Comparison of ENCODE assay signal across 12 cellular contexts in genomic region chr10:103677486-103677885, GRCh38.
A peak's percentile ranks its signal among the peaks of the same experiment; 100 is the strongest.
DNase-seq lines count a peak whose midpoint lies in the region; ATAC-seq and TF ChIP-seq lines count a peak whose summit lies in the region.
"Had no signal": no experiment of that assay in that cellular context is flagged by ENCODE, and none has a peak within 500 bp of the region (broad histone marks: within the 10 kb centered on the region; RNA-seq: fewer than 3 reads in every experiment).

No MANE protein-coding gene starts in this region.

- intact Hi-C loops in adrenal gland (cut with DNase I): no loop called here

- TF ChIP-seq POLR2A in adrenal gland (IDR thresholded peaks at IDR 0.05): no peak
- TF ChIP-seq POLR2A in suprapubic skin (IDR thresholded peaks at IDR 0.05): no peak

- TF ChIP-seq EP300 in suprapubic skin (IDR thresholded peaks at IDR 0.05): no peak

- CTCF ChIA-PET in activated CD4-positive, alpha-beta T cell treated with anti-CD3 and anti-CD28 coated beads, Interleukin-2, amount 10 ng/mL, durations not matched to agents 7 days and 5 days (lab: Charles Lee): interaction anchor here (1.6 kb wide), 1 partner anchor 13 kb away, joined by 5 read pairs; no protein-coding TSS in a partner anchor

- ATAC-seq in GM21723 (IDR thresholded peaks at IDR 0.05; ENCODE audit: unreplicated experiment): no peak

- no peak for TF ChIP-seq RAD21 in liver (IDR thresholded peaks at IDR 0.05)

- POLR2A ChIA-PET in activated CD4-positive, alpha-beta T cell treated with anti-CD3 and anti-CD28 coated beads, Interleukin-2, amount 10 ng/mL, durations not matched to agents 7 days and 5 days (lab: Charles Lee): no interaction called here

- no peaks in the 10 kb centered on the region for H3K27me3 Mint-ChIP-seq in activated CD4-positive, alpha-beta T cell treated with anti-CD3 and anti-CD28 coated beads, Interleukin-2, amount 10 ng/mL, durations not matched to agents 7 days and 5 days

- H3K4me1 ChIP-seq in adrenal gland (replicated peaks in 1 of 2) (peaks cover 0 to 28% of the 10 kb centered on the region in 2 donors), liver (ENCODE audit: control insufficient read depth in 4 of 4, insufficient read depth in 4 of 4, low read length in 3 of 4) (peaks cover 0 to 2% (median 0%) of the 10 kb centered on the region in 4 donors), suprapubic skin (peaks cover 58% of the 10 kb centered on the region)

- H3K4me1 Mint-ChIP-seq in activated CD4-positive, alpha-beta T cell treated with anti-CD3 and anti-CD28 coated beads, Interleukin-2, amount 10 ng/mL, durations not matched to agents 7 days and 5 days: peaks cover 13% of the 10 kb centered on the region

- H3K4me3 ChIP-seq in adrenal gland (peak overlapping the region in 1 of 4 donors; percentile 13), liver (ENCODE audit: low read depth in 1 of 3, low read length in 3 of 3) (no peak overlapping the region), suprapubic skin (peak overlapping the region; percentile 33)
- H3K4me3 ChIP-seq: lung had no signal

- peak overlapping the region in 1 of 2 donors; percentile 18 for H3K9ac ChIP-seq in liver (ENCODE audit: low read depth in 1 of 2, low read length in 2 of 2)

- H3K4me3 Mint-ChIP-seq in activated CD4-positive, alpha-beta T cell treated with anti-CD3 and anti-CD28 coated beads, Interleukin-2, amount 10 ng/mL, durations not matched to agents 7 days and 5 days: peak overlapping the region; percentile 72

- no peaks in the 10 kb centered on the region for H3K36me3 Mint-ChIP-seq in activated CD4-positive, alpha-beta T cell treated with anti-CD3 and anti-CD28 coated beads, Interleukin-2, amount 10 ng/mL, durations not matched to agents 7 days and 5 days (ENCODE audit: low read depth)

- H3K9me3 ChIP-seq in adrenal gland (replicated peaks in 1 of 3) (no peaks in the 10 kb centered on the region), liver (ENCODE audit: control insufficient read depth in 4 of 4, low read length in 3 of 4) (no peaks in the 10 kb centered on the region), suprapubic skin (no peaks in the 10 kb centered on the region)

- no peaks in the 10 kb centered on the region for H3K9me3 Mint-ChIP-seq in activated CD4-positive, alpha-beta T cell treated with anti-CD3 and anti-CD28 coated beads, Interleukin-2, amount 10 ng/mL, durations not matched to agents 7 days and 5 days

- H3K27ac ChIP-seq in adrenal gland: peak overlapping the region in 4 of 5 donors; percentile 40 to 93 (median 72)
- peak overlapping the region; percentile 22 to 58 for H3K27ac ChIP-seq in liver (ENCODE audit: low read depth in 1 of 2, low read length in 2 of 2)
- peak overlapping the region; percentile 85 for H3K27ac ChIP-seq in suprapubic skin

- 27 to 51% (median 39%) methylated on average over 3 to 4 of the region's 4 CpGs for WGBS in adrenal gland, 4 donors
- WGBS in liver: 62% methylated on average over 4 of the region's 4 CpGs
- WGBS in suprapubic skin: 45% methylated on average over 3 of the region's 4 CpGs

- H3K36me3 ChIP-seq in adrenal gland (replicated peaks in 1 of 2) (no peaks in the 10 kb centered on the region), liver (ENCODE audit: control insufficient read depth in 4 of 4, insufficient read depth in 3 of 4, low read depth in 1 of 4, low read length in 3 of 4) (no peaks in the 10 kb centered on the region), suprapubic skin (no peaks in the 10 kb centered on the region)

- peak overlapping the region; percentile 92 for H3K27ac Mint-ChIP-seq in activated CD4-positive, alpha-beta T cell treated with anti-CD3 and anti-CD28 coated beads, Interleukin-2, amount 10 ng/mL, durations not matched to agents 7 days and 5 days

- TF ChIP-seq CTCF in adrenal gland (IDR thresholded peaks at IDR 0.05): no peak
- no peak for TF ChIP-seq CTCF in liver (IDR thresholded peaks at IDR 0.05; ENCODE audit: low read depth, low read length, missing input control)
- TF ChIP-seq CTCF in suprapubic skin (IDR thresholded peaks at IDR 0.05): no peak

- H3K27me3 ChIP-seq in adrenal gland: no peaks in the 10 kb centered on the region
- H3K27me3 ChIP-seq in liver (ENCODE audit: control insufficient read depth in 4 of 4, insufficient read depth in 4 of 4, low read length in 3 of 4): no peaks in the 10 kb centered on the region
- no peaks in the 10 kb centered on the region for H3K27me3 ChIP-seq in suprapubic skin

- DNase-seq in activated CD4-positive, alpha-beta T cell treated with anti-CD3 and anti-CD28 coated beads, Interleukin-2, amount 10 ng/mL, durations not matched to agents 7 days and 5 days: no peak
- no peak for DNase-seq in activated CD4-positive, alpha-beta T cell treated with anti-CD3 and anti-CD28 coated beads for 1 hour
- DNase-seq in adrenal gland: no peak
- no peak for DNase-seq in suprapubic skin (ENCODE audit: low spot score in 2 of 2)
- DNase-seq in AG08396 (ENCODE audit: low spot score): no peak
- DNase-seq in NOMO-1 (lab: John Stamatoyannopoulos, UW; ENCODE audit: unreplicated experiment in 2 of 2): no peak
- DNase-seq: cerebellar nuclear complex, NCI-H1417 treated with DMSO at 0.1 percent for 48 hours, SW 1271 had no signal

TF ChIP-seq in liver, 16 proteins besides CTCF, POLR2A, EP300 and RAD21:
- TF ChIP-seq HNF4A (conservative IDR thresholded peaks at IDR 0.05) (no peak), ZBTB33 (IDR thresholded peaks at IDR 0.05) (no peak), TAF1 (conservative IDR thresholded peaks at IDR 0.05) (no peak), NR2F2 (IDR thresholded peaks at IDR 0.05) (no peak), FOXA1 (IDR thresholded peaks at IDR 0.05) (no peak), FOXA2 (IDR thresholded peaks at IDR 0.05) (no peak), GABPA (IDR thresholded peaks at IDR 0.05 in 1 of 2, conservative IDR thresholded peaks at IDR 0.05 in 1 of 2) (no peak), REST (IDR thresholded peaks at IDR 0.05) (no peak), ATF3 (IDR thresholded peaks at IDR 0.05) (no peak), RXRA (IDR thresholded peaks at IDR 0.05) (no peak), MAX (IDR thresholded peaks at IDR 0.05) (no peak), JUND (IDR thresholded peaks at IDR 0.05) (no peak), YY1 (IDR thresholded peaks at IDR 0.05) (no peak), EGR1 (IDR thresholded peaks at IDR 0.05; ENCODE audit: low read depth in 2 of 2) (no peak), HNF4G (IDR thresholded peaks at IDR 0.05) (no peak), SP1 (IDR thresholded peaks at IDR 0.05) (no peak)
